In genomic region chr10:79158402-79159097, GRCh38 we compare ENCODE assay signal across 13 cellular contexts.
DNase-seq lines count a peak whose midpoint lies in the region; ATAC-seq and TF ChIP-seq lines count a peak whose summit lies in the region.
"Had no signal": no experiment of that assay in that cellular context is flagged by ENCODE, and none has a peak within 500 bp of the region (broad histone marks: within the 10 kb centered on the region; RNA-seq: fewer than 3 reads in every experiment).

No MANE protein-coding gene starts in this region.

- H3K9me3 Mint-ChIP-seq in progenitor cell of endocrine pancreas (ENCODE audit: low read depth): no peaks in the 10 kb centered on the region
- H3K9me3 Mint-ChIP-seq in activated CD8-positive, alpha-beta T cell treated with anti-CD3 and anti-CD28 coated beads for 36 hours: no peaks in the 10 kb centered on the region
- H3K9me3 Mint-ChIP-seq: activated CD4-positive, alpha-beta T cell treated with anti-CD3 and anti-CD28 coated beads, Interleukin-2, amount 10 ng/mL, durations not matched to agents 24 days and 14 days; activated naive CD4-positive, alpha-beta T cell treated with anti-CD3 and anti-CD28 coated beads, Interleukin-2, amount 50 U/mL, for 24 hours; memory B cell had no signal

- H3K27ac ChIP-seq in A673 (ENCODE audit: low read depth, low read length, poor library complexity, severe bottlenecking) (peak overlapping the region; percentile 47), SJCRH30 (peak overlapping the region; percentile 87), right cardiac atrium (ENCODE audit: low read length) (peak overlapping the region; percentile 93)

- no TSS peak for BruUV-seq in A673 (replicated peaks; lab: Mats Ljungman, UMichigan)

- H3K36me3 Mint-ChIP-seq in progenitor cell of endocrine pancreas (ENCODE audit: insufficient read depth): peaks cover 1% of the 10 kb centered on the region
- H3K36me3 Mint-ChIP-seq in activated CD8-positive, alpha-beta T cell treated with anti-CD3 and anti-CD28 coated beads for 36 hours (ENCODE audit: low read depth): no peaks in the 10 kb centered on the region
- H3K36me3 Mint-ChIP-seq: memory B cell had no signal

- no peaks in the 10 kb centered on the region for H3K27me3 ChIP-seq in A673 (replicated peaks; ENCODE audit: insufficient read depth, low read depth, low read length, poor library complexity)
- no peaks in the 10 kb centered on the region for H3K27me3 ChIP-seq in SJCRH30
- H3K27me3 ChIP-seq in right cardiac atrium (ENCODE audit: control insufficient read depth, insufficient read depth): no peaks in the 10 kb centered on the region

- ATAC-seq in right cardiac atrium: no peak
- no peak for ATAC-seq in activated CD8-positive, alpha-beta T cell treated with anti-CD3 and anti-CD28 coated beads for 36 hours
- no peak for ATAC-seq in HG02981 (IDR thresholded peaks at IDR 0.05; ENCODE audit: unreplicated experiment)

- no peak overlapping the region for H3K4me3 Mint-ChIP-seq in progenitor cell of endocrine pancreas (ENCODE audit: low read depth)
- no peak overlapping the region for H3K4me3 Mint-ChIP-seq in activated CD8-positive, alpha-beta T cell treated with anti-CD3 and anti-CD28 coated beads for 36 hours
- H3K4me3 Mint-ChIP-seq: activated CD4-positive, alpha-beta T cell treated with anti-CD3 and anti-CD28 coated beads, Interleukin-2, amount 10 ng/mL, durations not matched to agents 24 days and 14 days; activated naive CD4-positive, alpha-beta T cell treated with anti-CD3 and anti-CD28 coated beads, Interleukin-2, amount 50 U/mL, for 24 hours; memory B cell had no signal

- H3K4me3 ChIP-seq in A673 (ENCODE audit: low read depth, low read length, poor library complexity, severe bottlenecking) (no peak overlapping the region), SJCRH30 (no peak overlapping the region), right cardiac atrium (ENCODE audit: low read length) (no peak overlapping the region)

- CTCF ChIA-PET in A673 (lab: Charles Lee): no interaction called here
- CTCF ChIA-PET in HEK293T (lab: Yijun Ruan, JAX): interaction anchor here (0.7 kb wide), 1 partner anchor 37 kb away, joined by 5 read pairs; no protein-coding TSS in a partner anchor
- CTCF ChIA-PET in activated CD8-positive, alpha-beta T cell treated with anti-CD3 and anti-CD28 coated beads for 36 hours (lab: Charles Lee): interaction anchor here (1.1 to 2.9 kb wide), 2 partner anchors 9 to 37 kb away, joined by 3 to 10 read pairs; no protein-coding TSS in a partner anchor

- POLR2A ChIA-PET in A673 (lab: Charles Lee; ENCODE audit: low non-redundant PET) (no interaction called here), HEK293T (lab: Yijun Ruan, JAX) (no interaction called here)
- POLR2A ChIA-PET in activated CD8-positive, alpha-beta T cell treated with anti-CD3 and anti-CD28 coated beads for 36 hours (lab: Charles Lee): interaction anchor here (0.6 kb wide), 1 partner anchor 27 kb away, joined by 3 read pairs; no protein-coding TSS in a partner anchor

- DNase-seq in A673 (ENCODE audit: low spot score) (no peak), SJCRH30 (no peak), right cardiac atrium (peak in 2 of 3 donors; percentile 61 to 71), progenitor cell of endocrine pancreas (ENCODE audit: low spot score, unreplicated experiment) (no peak), NCI-H1694 (lab: John Stamatoyannopoulos, UW) (no peak), HEK293T (ENCODE audit: extremely low spot score) (no peak)
- DNase-seq in activated CD8-positive, alpha-beta T cell treated with anti-CD3 and anti-CD28 coated beads for 36 hours: no peak
- DNase-seq: activated CD4-positive, alpha-beta T cell treated with anti-CD3 and anti-CD28 coated beads, Interleukin-2, amount 10 ng/mL, durations not matched to agents 24 days and 14 days; NCI-H2081; stimulated activated CD4-positive, alpha-beta T cell treated with anti-CD3 and anti-CD28 coated beads, Interleukin-2, amount 100 ng/mL, for 48 hours had no signal

- TF ChIP-seq CTCF in A673 (conservative IDR thresholded peaks at IDR 0.05; ENCODE audit: low read depth, low read length) (no peak), progenitor cell of endocrine pancreas (IDR thresholded peaks at IDR 0.05; ENCODE audit: unreplicated experiment) (no peak)
- TF ChIP-seq CTCF in activated CD8-positive, alpha-beta T cell treated with anti-CD3 and anti-CD28 coated beads for 36 hours (IDR thresholded peaks at IDR 0.05): no peak

- H3K4me1 Mint-ChIP-seq in progenitor cell of endocrine pancreas (ENCODE audit: low read depth): peaks cover 45% of the 10 kb centered on the region
- H3K4me1 Mint-ChIP-seq in activated CD8-positive, alpha-beta T cell treated with anti-CD3 and anti-CD28 coated beads for 36 hours (ENCODE audit: low read depth): no peaks in the 10 kb centered on the region
- H3K4me1 Mint-ChIP-seq: memory B cell had no signal

- H3K27ac Mint-ChIP-seq in progenitor cell of endocrine pancreas: peak overlapping the region; percentile 96
- no peak overlapping the region for H3K27ac Mint-ChIP-seq in activated CD8-positive, alpha-beta T cell treated with anti-CD3 and anti-CD28 coated beads for 36 hours
- H3K27ac Mint-ChIP-seq: activated CD4-positive, alpha-beta T cell treated with anti-CD3 and anti-CD28 coated beads, Interleukin-2, amount 10 ng/mL, durations not matched to agents 24 days and 14 days; activated naive CD4-positive, alpha-beta T cell treated with anti-CD3 and anti-CD28 coated beads, Interleukin-2, amount 50 U/mL, for 24 hours; memory B cell had no signal

- H3K9me3 ChIP-seq in A673 (ENCODE audit: low read depth, low read length, poor library complexity, severe bottlenecking) (no peaks in the 10 kb centered on the region), SJCRH30 (replicated peaks) (no peaks in the 10 kb centered on the region), right cardiac atrium (ENCODE audit: control insufficient read depth, low read length) (no peaks in the 10 kb centered on the region)

- no peaks in the 10 kb centered on the region for H3K27me3 Mint-ChIP-seq in progenitor cell of endocrine pancreas
- H3K27me3 Mint-ChIP-seq in activated CD8-positive, alpha-beta T cell treated with anti-CD3 and anti-CD28 coated beads for 36 hours: no peaks in the 10 kb centered on the region
- H3K27me3 Mint-ChIP-seq: activated CD4-positive, alpha-beta T cell treated with anti-CD3 and anti-CD28 coated beads, Interleukin-2, amount 10 ng/mL, durations not matched to agents 24 days and 14 days; activated naive CD4-positive, alpha-beta T cell treated with anti-CD3 and anti-CD28 coated beads, Interleukin-2, amount 50 U/mL, for 24 hours had no signal

- H3K4me1 ChIP-seq in A673 (ENCODE audit: insufficient read depth, low read length, poor library complexity, severe bottlenecking) (peaks cover 18% of the 10 kb centered on the region), SJCRH30 (peaks cover 55% of the 10 kb centered on the region), right cardiac atrium (ENCODE audit: control insufficient read depth, insufficient read depth, low read length) (peaks cover 59% of the 10 kb centered on the region)

- H3K36me3 ChIP-seq in A673 (ENCODE audit: insufficient read depth, low read length, poor library complexity, severe bottlenecking): no peaks in the 10 kb centered on the region
- 0 out of 2 replicates have a peak, but pooled peaks cover 2% of the 10 kb centered on the region for H3K36me3 ChIP-seq in SJCRH30

- intact Hi-C loops in A673 (cut with micrococcal nuclease; ENCODE audit: unreplicated experiment) (no loop called here), right cardiac atrium (cut with DNase I) (loop anchor here in 1 of 4 donors (10.0 kb wide), 1 partner anchor 84 kb away; no protein-coding TSS in a partner anchor)
- intact Hi-C loops in activated CD8-positive, alpha-beta T cell treated with anti-CD3 and anti-CD28 coated beads for 36 hours (cut with micrococcal nuclease): no loop called here

- 64% methylated on average over 9 of the region's 9 CpGs for WGBS in right cardiac atrium

TF ChIP-seq in HEK293T, 16 proteins besides CTCF, POLR2A, EP300 and RAD21:
- TF ChIP-seq HDGF (IDR thresholded peaks at IDR 0.05; ENCODE audit: borderline replicate concordance) (no peak), SUZ12 (IDR thresholded peaks at IDR 0.05) (no peak), CTBP1 (IDR thresholded peaks at IDR 0.05; ENCODE audit: borderline replicate concordance) (no peak), ELF4 (IDR thresholded peaks at IDR 0.05) (no peak), ZNF384 (IDR thresholded peaks at IDR 0.05) (no peak)

Comparison
In these comparisons a context has a peak if more than half of its experiments do, and no peak if none do; other contexts are left out.
1. DNase-seq: peak in right cardiac atrium (2 of 3); none in A673 (single experiment), SJCRH30 (0 of 2), progenitor cell of endocrine pancreas (single experiment), NCI-H1694 (single experiment), HEK293T (single experiment) and activated CD8-positive, alpha-beta T cell treated with anti-CD3 and anti-CD28 coated beads for 36 hours (single experiment).
2. Peak in every context shown above with its lines, with median percentiles within 50 percentile points of each other: H3K27ac ChIP-seq.